8 cellular contexts compared by ENCODE assay signal in genomic region chr20:47354710-47355488, GRCh38. TPM values are rescaled to one million over a fixed set of nuclear protein-coding genes. Genes with fewer than 3 reads are reported as not detected.
DNase-seq lines count a peak whose midpoint lies in the region; ATAC-seq, FAIRE-seq and TF ChIP-seq lines count a peak whose summit lies in the region.

No MANE protein-coding gene starts in this region.

- no peak for TF ChIP-seq CTCF in K562 (IDR thresholded peaks at IDR 0.05 in 2 of 3, conservative IDR thresholded peaks at IDR 0.05 in 1 of 3; ENCODE audit: insufficient read depth in 2 of 3, low read depth in 1 of 3, low read length in 3 of 3)

- POLR2A ChIA-PET in K562 (lab: Yijun Ruan, JAX) = interaction anchor here (0.6 to 4.3 kb wide), 13 partner anchors 10 to 147 kb away, joined by 3 to 56 read pairs (median 4); partner anchors contain the start of gene NCOA3

- TF ChIP-seq RAD21 in K562 (CRISPR knock-in tag; conservative IDR thresholded peaks at IDR 0.05 in 1 of 2, IDR thresholded peaks at IDR 0.05 in 1 of 2) = no peak

- ATAC-seq in K562 (peak; percentile 23), HG03097 (IDR thresholded peaks at IDR 0.05; ENCODE audit: low FRiP score, unreplicated experiment) (no peak)

- in situ Hi-C loops in K562 (cut with MboI) = no loop called here

- peak overlapping the region; percentile 91 to 100 (median 98) for H3K27ac ChIP-seq in BLaER1 treated with 17β-estradiol and CSF1 and Interleukin-3, amounts not matched to agents 10 nM and 100 nM
- peak overlapping the region; percentile 97 for H3K27ac ChIP-seq in K562 (ENCODE audit: extremely low read depth, low read depth, low read length)
- peak overlapping the region; percentile 100 for H3K27ac ChIP-seq in mesodermal cell (ENCODE audit: low read depth, low read length, severe bottlenecking)

- TF ChIP-seq POLR2A in K562 (conservative IDR thresholded peaks at IDR 0.05) = no peak; the same call in 1 of the 2 replicates

- no peaks in the 10 kb centered on the region for H3K9me1 ChIP-seq in K562 (ENCODE audit: control insufficient read depth, insufficient read depth, low read length)

- H3K4me1 ChIP-seq in BLaER1 treated with 17β-estradiol and CSF1 and Interleukin-3, amounts not matched to agents 10 nM and 100 nM = peaks cover 74 to 84% (median 78%) of the 10 kb centered on the region in 10 experiments
- H3K4me1 ChIP-seq in K562 (replicated peaks in 1 of 2; ENCODE audit: control insufficient read depth in 2 of 2, insufficient read depth in 2 of 2, low read length in 2 of 2) = peaks cover 33 to 36% of the 10 kb centered on the region in 2 experiments
- H3K4me1 ChIP-seq in mesodermal cell (ENCODE audit: control insufficient read depth, insufficient read depth, low read length, poor library complexity, severe bottlenecking) = peaks cover 70% of the 10 kb centered on the region

- H3K36me3 ChIP-seq in BLaER1 treated with 17β-estradiol and CSF1 and Interleukin-3, amounts not matched to agents 10 nM and 100 nM = peaks cover 0 to 8% (median under 1%) of the 10 kb centered on the region in 11 experiments; a peak in 8 of 22 replicates
- H3K36me3 ChIP-seq in K562 (ENCODE audit: control insufficient read depth, insufficient read depth, low read length) = peaks cover 56% of the 10 kb centered on the region
- H3K36me3 ChIP-seq in mesodermal cell (ENCODE audit: control insufficient read depth, insufficient read depth, low read length) = peaks cover 41% of the 10 kb centered on the region

- 2% methylated on average over 4 of the region's 4 CpGs for WGBS in K562 (ENCODE audit: insufficient coverage, low coverage, missing lambda C conversion rate)
- WGBS in mesodermal cell (ENCODE audit: insufficient coverage in 2 of 2), 2 experiments = 80% methylated on average over 3 of the region's 4 CpGs; no CpG with 5 or more reads in 1 of the 2 experiments

- TSS peak; percentile 32 for BruUV-seq in K562 (replicated peaks; lab: Mats Ljungman, UMichigan)

- H3K4me2 ChIP-seq in BLaER1 treated with 17β-estradiol and CSF1 and Interleukin-3, amounts not matched to agents 10 nM and 100 nM = peak overlapping the region; percentile 90 to 100 (median 97)
- peak overlapping the region; percentile 87 for H3K4me2 ChIP-seq in K562 (ENCODE audit: insufficient read depth, low read length)

- H3K79me2 ChIP-seq in K562 (ENCODE audit: control insufficient read depth, insufficient read depth, low read length) = peaks cover 100% of the 10 kb centered on the region

- TF ChIP-seq EP300 in K562 (IDR thresholded peaks at IDR 0.05; ENCODE audit: low read length) = no peak

- H2AFZ ChIP-seq in K562 (ENCODE audit: low read depth, low read length) = no peak overlapping the region

- H3K9me3 ChIP-seq in BLaER1 treated with 17β-estradiol and CSF1 and Interleukin-3, amounts not matched to agents 10 nM and 100 nM (replicated peaks in 1 of 11) = no peaks in the 10 kb centered on the region
- H3K9me3 ChIP-seq in K562 (replicated peaks; ENCODE audit: control insufficient read depth, insufficient read depth, low read depth, low read length) (no peaks in the 10 kb centered on the region), mesodermal cell (ENCODE audit: control insufficient read depth, low read length) (no peaks in the 10 kb centered on the region)

- intact Hi-C loops in K562 (cut with micrococcal nuclease) = loop anchor here (5.0 kb wide), 1 partner anchor 38 kb away; no protein-coding TSS in a partner anchor

- H3K27me3 ChIP-seq in BLaER1 treated with 17β-estradiol and CSF1 and Interleukin-3, amounts not matched to agents 10 nM and 100 nM = no peaks in the 10 kb centered on the region
- H3K27me3 ChIP-seq in K562 (ENCODE audit: control insufficient read depth in 2 of 2, insufficient read depth in 2 of 2, low read length in 2 of 2) = no peaks in the 10 kb centered on the region

- DNase-seq in Kasumi-1 (lab: John Stamatoyannopoulos, UW) (peak; percentile 21 to 42), K562 (ENCODE audit: extremely low read depth in 1 of 4, low spot score in 3 of 4) (peak in 1 of 4 experiments; percentile 65), iPS-NIHi11 (ENCODE audit: low spot score) (no peak), urothelium cell line (ENCODE audit: low spot score) (no peak)
- no peak for DNase-seq in activated CD8-positive, alpha-beta memory T cell treated with anti-CD3 and anti-CD28 coated beads, Interleukin-2, amount 50 U/mL, for 48 hours

- FAIRE-seq in K562 (lab: Jason Lieb, UNC) = no peak
- FAIRE-seq in urothelium cell line (lab: Jason Lieb, UNC) = no peak

- peak overlapping the region; percentile 87 to 96 (median 91) for H3K9ac ChIP-seq in BLaER1 treated with 17β-estradiol and CSF1 and Interleukin-3, amounts not matched to agents 10 nM and 100 nM
- H3K9ac ChIP-seq in K562 (ENCODE audit: insufficient read depth in 1 of 2, low read depth in 2 of 2, low read length in 2 of 2) = peak overlapping the region; percentile 87 to 92

- peaks cover 0 to 16% (median 3%) of the 10 kb centered on the region in 11 experiments; a peak in 11 of 22 replicates for H4K20me1 ChIP-seq in BLaER1 treated with 17β-estradiol and CSF1 and Interleukin-3, amounts not matched to agents 10 nM and 100 nM
- no peaks in the 10 kb centered on the region for H4K20me1 ChIP-seq in K562 (replicated peaks; ENCODE audit: control insufficient read depth, insufficient read depth, low read length)

- CTCF ChIA-PET in K562 (lab: Yijun Ruan, JAX; ENCODE audit: low intra/inter-chr PET ratio) = interaction anchor here (1.2 kb wide), 1 partner anchor 29 kb away, joined by 3 read pairs; no protein-coding TSS in a partner anchor

- H3K4me3 ChIP-seq in BLaER1 treated with 17β-estradiol and CSF1 and Interleukin-3, amounts not matched to agents 10 nM and 100 nM = peak overlapping the region; percentile 52 to 75 (median 66)
- H3K4me3 ChIP-seq in K562 (peak overlapping the region; percentile 65), mesodermal cell (ENCODE audit: extremely low read depth, insufficient read depth, low read length, poor library complexity, severe bottlenecking) (peak overlapping the region; percentile 62)

TF ChIP-seq in K562, 482 proteins besides CTCF, POLR2A, EP300 and RAD21 (continues in another document):
- TF ChIP-seq HDAC8 (tag; IDR thresholded peaks at IDR 0.05) = no peak
- peak; percentile 59; the same call in 1 of the 2 replicates for TF ChIP-seq E2F3 (CRISPR knock-in tag; IDR thresholded peaks at IDR 0.05)
- TF ChIP-seq RERE (CRISPR knock-in tag; IDR thresholded peaks at IDR 0.05; ENCODE audit: borderline replicate concordance) = no peak
- no peak for TF ChIP-seq PPARD (CRISPR knock-in tag; IDR thresholded peaks at IDR 0.05)
- no peak for TF ChIP-seq ZNF282 (CRISPR knock-in tag; IDR thresholded peaks at IDR 0.05)
- no peak for TF ChIP-seq PRMT5 (CRISPR knock-in tag; IDR thresholded peaks at IDR 0.05)

RNA-seq across cellular contexts. Expression of gene ZMYND8, which starts 1.6 kb away (rescaled TPM):
- total RNA-seq in K562 (2011; cell fraction: chromatin; rRNA removed; ENCODE audit: low replicate concordance) = 399 and 515 TPM in 2 replicates
- total RNA-seq in K562 (2011; cell fraction: nucleolus; rRNA removed) = 184 and 194 TPM in 2 replicates
- 232 and 241 TPM in 2 replicates for total RNA-seq in K562 (2011; cell fraction: nucleoplasm; rRNA removed)
- total RNA-seq in K562 (2014; rRNA removed) (51.8 and 62.6 TPM in 2 replicates), K562 (2014; rRNA removed; fragmentation: Illumina TruSeq; extraction: Trizol) (71.9 and 79.2 TPM in 2 replicates), K562 (2015; rRNA removed; fragmentation: Illumina TruSeq; extraction: Trizol) (65.3 and 67.3 TPM in 2 replicates), K562 (2021) (129 and 148 TPM in 2 replicates)
- polyA plus RNA-seq in K562 (2011; rRNA removed) (80.8 and 95.0 TPM in 2 replicates), K562 (2014; fragmentation: Illumina TruSeq; extraction: Trizol) (97.2 and 121 TPM in 2 replicates), K562 (2014; fragmentation: Nextera tagmentation; extraction: Ambion mirVana) (10 to 100 TPM; 31.8 to 58.0 TPM), K562 (2014; rRNA removed) (63.9 and 79.5 TPM in 2 replicates)
- 42.9 and 46.7 TPM in 2 replicates for polyA plus RNA-seq in K562 (2011; cell fraction: cytosol; rRNA removed)
- 147 and 184 TPM in 2 replicates for polyA plus RNA-seq in K562 (2011; cell fraction: nucleus; rRNA removed)
- polyA plus RNA-seq in K562 (2012) = 48.4 and 62.9 TPM in 2 replicates
- polyA minus RNA-seq in K562 (2011; rRNA and poly(A)+ RNA removed) = 140 and 160 TPM in 2 replicates
- polyA minus RNA-seq in K562 (2011; cell fraction: cytosol; rRNA and poly(A)+ RNA removed) = 71.6 and 73.2 TPM in 2 replicates
- polyA minus RNA-seq in K562 (2011; cell fraction: nucleus; rRNA and poly(A)+ RNA removed) = 125 and 198 TPM in 2 replicates
- polyA plus RNA-seq in mesodermal cell (2013, experiment 1 of 2) = 58.2 TPM
- 55.0 TPM for polyA plus RNA-seq in mesodermal cell (2013, experiment 2 of 2)

Comparison
In these comparisons a context has a peak if more than half of its experiments do, and no peak if none do; other contexts are left out.
1. DNase-seq: peak in Kasumi-1 (2 of 2); none in iPS-NIHi11 (single experiment), activated CD8-positive, alpha-beta memory T cell treated with anti-CD3 and anti-CD28 coated beads, Interleukin-2, amount 50 U/mL, for 48 hours (single experiment) and urothelium cell line (single experiment).
2. Peak in every context shown above with its lines, with median percentiles within 50 percentile points of each other: H3K27ac ChIP-seq and H3K4me3 ChIP-seq.